Comparison of ENCODE assay signal across 11 cellular contexts in genomic region chr18:35592298-35592697, GRCh38. TPM values are rescaled to one million over a fixed set of nuclear protein-coding genes. Genes with fewer than 3 reads are reported as not detected.
A peak's percentile ranks its signal among the peaks of the same experiment; 100 is the strongest.
DNase-seq lines count a peak whose midpoint lies in the region; ATAC-seq and TF ChIP-seq lines count a peak whose summit lies in the region.
"Had no signal": no experiment of that assay in that cellular context is flagged by ENCODE, and none has a peak within 500 bp of the region (broad histone marks: within the 10 kb centered on the region; RNA-seq: fewer than 3 reads in every experiment).

No MANE protein-coding gene starts in this region.

- H3K4me1 ChIP-seq in uterus = no peaks in the 10 kb centered on the region

- no peak overlapping the region for H3K27ac Mint-ChIP-seq in T-helper 17 cell
- H3K27ac Mint-ChIP-seq: T-helper 1 cell treated with Interleukin-12 subunit alpha and Interleukin-12 subunit beta and Interleukin-4 antibody, amounts not matched to agents 30 μg/mL and 1 μg/mL, for 36 hours had no signal

- DNase-seq in T-helper 17 cell = no peak
- no peak for DNase-seq in ACHN
- no peak for DNase-seq in uterus
- no peak for DNase-seq in NCI-H146 treated with DMSO at 0.1 percent for 48 hours (lab: John Stamatoyannopoulos, UW; ENCODE audit: unreplicated experiment)
- DNase-seq in NCI-H2081 (lab: John Stamatoyannopoulos, UW) = no peak
- DNase-seq: activated naive CD4-positive, alpha-beta T cell treated with Interleukin-2 at 50 U/mL for 16 hours had no signal

- H3K36me3 ChIP-seq in uterus = no peaks in the 10 kb centered on the region

- H3K4me1 Mint-ChIP-seq in T-helper 17 cell = peaks cover 17% of the 10 kb centered on the region

- no peak overlapping the region for H3K27ac ChIP-seq in uterus

- in situ Hi-C loops in ACHN (cut with HindIII; ENCODE audit: low pct_ligation_motif_present, low pct_unique_long_range_greater_than_20kb, low sequenced_read_pairs) = no loop called here

- intact Hi-C loops in uterus (cut with DNase I; ENCODE audit: low total_unique reads) = no loop called here

- peaks cover 5% of the 10 kb centered on the region for H3K36me3 Mint-ChIP-seq in T-helper 17 cell (ENCODE audit: low read depth)

- no peak overlapping the region for H3K4me3 ChIP-seq in uterus
- H3K4me3 ChIP-seq: lung had no signal

- no peaks in the 10 kb centered on the region for H3K27me3 ChIP-seq in uterus

- ATAC-seq in GM18519 (IDR thresholded peaks at IDR 0.05; ENCODE audit: low FRiP score, unreplicated experiment) (peak; percentile 88), GM21447 (IDR thresholded peaks at IDR 0.05; ENCODE audit: unreplicated experiment) (peak; percentile 98), HG03175 (IDR thresholded peaks at IDR 0.05; ENCODE audit: unreplicated experiment) (peak; percentile 100), T-helper 17 cell (peak; percentile 37)

- H3K9me3 ChIP-seq in T-helper 17 cell (ENCODE audit: control insufficient read depth, low read length, poor library complexity, severe bottlenecking) (no peaks in the 10 kb centered on the region), uterus (no peaks in the 10 kb centered on the region)

- TF ChIP-seq POLR2A in uterus (IDR thresholded peaks at IDR 0.05) = no peak

- H3K27me3 Mint-ChIP-seq in T-helper 17 cell = no peaks in the 10 kb centered on the region

- TF ChIP-seq CTCF in uterus (IDR thresholded peaks at IDR 0.05) = no peak

- H3K4me3 Mint-ChIP-seq in T-helper 17 cell = no peak overlapping the region
- H3K4me3 Mint-ChIP-seq: T-helper 1 cell treated with Interleukin-12 subunit alpha and Interleukin-12 subunit beta and Interleukin-4 antibody, amounts not matched to agents 30 μg/mL and 1 μg/mL, for 36 hours had no signal

RNA-seq across cellular contexts. Expression of gene GALNT1, which starts 10.8 kb away (rescaled TPM):
- total RNA-seq in T-helper 17 cell (10 to 100 TPM; 23.7 to 28.3 TPM), uterus (10 to 100 TPM; 13.6 to 98.2 (median 33.3) TPM)

Comparison
In these comparisons a context has a peak if more than half of its experiments do, and no peak if none do; other contexts are left out.
1. ATAC-seq: peak in every context shown above with its lines; median percentile 100 in HG03175; 98 in GM21447; 88 in GM18519; 37 in T-helper 17 cell.